ENCODE assay signal across 8 cellular contexts in genomic region chr15:45714501-45715488, GRCh38.
A peak's percentile ranks its signal among the peaks of the same experiment; 100 is the strongest.
DNase-seq lines count a peak whose midpoint lies in the region; TF ChIP-seq lines count a peak whose summit lies in the region.

No MANE protein-coding gene starts in this region.

- H3K4me3 ChIP-seq in NT2/D1 (ENCODE audit: insufficient read length, low read depth): no peak overlapping the region

- H3K36me3 ChIP-seq in NT2/D1 (ENCODE audit: insufficient read depth, insufficient read length, low read length): no peaks in the 10 kb centered on the region

- TF ChIP-seq CTCF in glutamatergic neuron (IDR thresholded peaks at IDR 0.05; ENCODE audit: partially characterized antibody, unreplicated experiment): peak; percentile 95

- intact Hi-C loops in activated naive CD4-positive, alpha-beta T cell treated with anti-CD3 and anti-CD28 coated beads for 36 hours (cut with micrococcal nuclease): loop anchor here (1.0 kb wide), 1 partner anchor 76 kb away; no protein-coding TSS in a partner anchor

- H3K4me3 Mint-ChIP-seq in activated naive CD4-positive, alpha-beta T cell treated with anti-CD3 and anti-CD28 coated beads for 36 hours: no peak overlapping the region
- H3K4me3 Mint-ChIP-seq in glutamatergic neuron (ENCODE audit: unreplicated experiment): peak overlapping the region; percentile 25

- peaks cover 2% of the 10 kb centered on the region for H3K27me3 ChIP-seq in NT2/D1 (ENCODE audit: insufficient read depth, insufficient read length)

- H3K9me3 Mint-ChIP-seq in activated naive CD4-positive, alpha-beta T cell treated with anti-CD3 and anti-CD28 coated beads for 36 hours: no peaks in the 10 kb centered on the region
- peaks cover 2% of the 10 kb centered on the region for H3K9me3 Mint-ChIP-seq in glutamatergic neuron (ENCODE audit: unreplicated experiment)

- H3K9ac ChIP-seq in NT2/D1 (ENCODE audit: insufficient read length, low read depth): no peak overlapping the region

- H3K4me1 ChIP-seq in NT2/D1 (ENCODE audit: insufficient read depth, insufficient read length): no peaks in the 10 kb centered on the region

- no peaks in the 10 kb centered on the region for H3K4me1 Mint-ChIP-seq in activated naive CD4-positive, alpha-beta T cell treated with anti-CD3 and anti-CD28 coated beads for 36 hours (ENCODE audit: low read depth)
- H3K4me1 Mint-ChIP-seq in glutamatergic neuron (ENCODE audit: low read depth, unreplicated experiment): peaks cover 4% of the 10 kb centered on the region

- no peaks in the 10 kb centered on the region for H3K9me3 ChIP-seq in NT2/D1 (ENCODE audit: insufficient read depth, low read length)

- CTCF ChIA-PET in activated naive CD4-positive, alpha-beta T cell treated with anti-CD3 and anti-CD28 coated beads for 36 hours (lab: Charles Lee): interaction anchor here (0.7 to 2.0 kb wide), 12 partner anchors 8 to 218 kb away, joined by 3 to 7 read pairs (median 4); no protein-coding TSS in a partner anchor

- H3K36me3 Mint-ChIP-seq in activated naive CD4-positive, alpha-beta T cell treated with anti-CD3 and anti-CD28 coated beads for 36 hours (ENCODE audit: low read depth): no peaks in the 10 kb centered on the region
- no peaks in the 10 kb centered on the region for H3K36me3 Mint-ChIP-seq in glutamatergic neuron (ENCODE audit: unreplicated experiment)

- no peak overlapping the region for H3K27ac Mint-ChIP-seq in activated naive CD4-positive, alpha-beta T cell treated with anti-CD3 and anti-CD28 coated beads for 36 hours
- peak overlapping the region; percentile 43 for H3K27ac Mint-ChIP-seq in glutamatergic neuron (ENCODE audit: unreplicated experiment)

- peak; percentile 35 for DNase-seq in activated CD4-positive, CD25-positive, alpha-beta regulatory T cell treated with anti-CD3 and anti-CD28 coated beads, Interleukin-2, amount 50 U/mL, for 72 hours
- DNase-seq in activated CD4-positive, CD25-positive, alpha-beta regulatory T cell (lab: John Stamatoyannopoulos, UW): no peak
- DNase-seq in HS-5 (ENCODE audit: low read depth): peak; percentile 49
- peak; percentile 50 for DNase-seq in NT2/D1 (ENCODE audit: low read depth, low spot score)
- DNase-seq in activated naive CD4-positive, alpha-beta T cell treated with anti-CD3 and anti-CD28 coated beads for 36 hours: peak; percentile 73
- DNase-seq in glutamatergic neuron: peak; percentile 83
- peak; percentile 34 for DNase-seq in pons (ENCODE audit: low spot score)
- no peak for DNase-seq in cortex of kidney (lab: John Stamatoyannopoulos, UW)

- H3K27me3 Mint-ChIP-seq in activated naive CD4-positive, alpha-beta T cell treated with anti-CD3 and anti-CD28 coated beads for 36 hours (ENCODE audit: low read depth): peaks cover 8% of the 10 kb centered on the region
- H3K27me3 Mint-ChIP-seq in glutamatergic neuron (ENCODE audit: unreplicated experiment): no peaks in the 10 kb centered on the region

Comparison
In these comparisons a context has a peak if more than half of its experiments do, and no peak if none do; other contexts are left out.
1. DNase-seq: peak in activated CD4-positive, CD25-positive, alpha-beta regulatory T cell treated with anti-CD3 and anti-CD28 coated beads, Interleukin-2, amount 50 U/mL, for 72 hours (single experiment), HS-5 (single experiment), NT2/D1 (single experiment), activated naive CD4-positive, alpha-beta T cell treated with anti-CD3 and anti-CD28 coated beads for 36 hours (single experiment), glutamatergic neuron (single experiment) and pons (single experiment); none in activated CD4-positive, CD25-positive, alpha-beta regulatory T cell (0 of 4) and cortex of kidney (single experiment).